ENCODE assay signal across 8 cellular contexts in the genomic region with DNA sequence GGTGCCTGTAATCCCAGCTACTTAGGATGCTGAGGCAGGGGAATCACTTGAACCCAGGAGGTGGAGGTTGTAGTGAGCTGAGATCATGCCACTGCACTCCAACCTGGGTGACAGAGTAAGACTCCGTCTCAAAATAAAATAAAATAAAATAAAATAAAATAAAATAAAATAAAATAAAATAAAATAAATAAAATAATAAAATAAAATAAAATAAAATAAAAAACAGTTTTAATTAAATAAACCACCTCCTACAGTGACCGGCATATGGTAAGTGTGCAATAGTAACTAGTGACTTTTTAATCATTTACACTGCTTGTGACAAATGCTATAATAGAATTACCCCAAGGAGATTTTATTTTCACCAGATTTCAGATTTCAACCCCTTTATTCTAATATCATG. TPM values are rescaled to one million over a fixed set of nuclear protein-coding genes. Genes with fewer than 3 reads are reported as not detected.
DNase-seq lines count a peak whose midpoint lies in the region; ATAC-seq lines count a peak whose summit lies in the region.
"Not testable (repeated sequence)": the region's sequence is repeated elsewhere in the genome, so short reads cannot be mapped to it uniquely, and the experiment has no call there.
"Had no signal": no experiment of that assay in that cellular context is flagged by ENCODE, and none has a peak within 500 bp of the region (broad histone marks: within the 10 kb centered on the region; RNA-seq: fewer than 3 reads in every experiment).

No MANE protein-coding gene starts in this region.

- H3K4me3 Mint-ChIP-seq in CD4-positive, alpha-beta memory T cell = peak overlapping the region in 7 of 8 donors; percentile 62 to 92 (median 86)
- H3K4me3 Mint-ChIP-seq in T-helper 1 cell treated with Interleukin-12 subunit alpha and Interleukin-12 subunit beta and Interleukin-4 antibody, amounts not matched to agents 30 μg/mL and 1 μg/mL, for 36 hours; activated CD4-positive, alpha-beta T cell treated with anti-CD3 and anti-CD28 coated beads, Interleukin-2, amount 10 ng/mL, durations not matched to agents 7 days and 5 days; activated naive CD8-positive, alpha-beta T cell treated with anti-CD3 and anti-CD28 coated beads, Interleukin-2, amount 50 U/mL, for 24 hours; memory B cell; stimulated activated memory B cell treated with anti-CD40 and anti-IgM and Interleukin-4, amounts not matched to agents 10 μg/mL and 1 μg/mL and 100 μg/mL, for 72 hours: not testable (repeated sequence)
- peak overlapping the region; percentile 3 for H3K4me3 Mint-ChIP-seq in activated T-helper 1 cell treated with anti-CD3 and anti-CD28 coated beads, Interleukin-12 subunit alpha, Interleukin-12 subunit beta, Interleukin-2, Interleukin-4 antibody, amounts not matched to agents 30 ng/mL and 10 ng/mL and 1 ng/mL, durations not matched to agents 14 hours and 24 hours and 36 hours

- ATAC-seq in activated naive CD8-positive, alpha-beta T cell treated with anti-CD3 and anti-CD28 coated beads, Interleukin-2, amount 50 U/mL, for 24 hours; memory B cell (ENCODE audit: low read depth); stimulated activated memory B cell treated with anti-CD40 and anti-IgM and Interleukin-4, amounts not matched to agents 10 μg/mL and 1 μg/mL and 100 μg/mL, for 72 hours: not testable (repeated sequence)

- H3K9me3 Mint-ChIP-seq in CD4-positive, alpha-beta memory T cell; T-helper 1 cell treated with Interleukin-12 subunit alpha and Interleukin-12 subunit beta and Interleukin-4 antibody, amounts not matched to agents 30 μg/mL and 1 μg/mL, for 36 hours; activated CD4-positive, alpha-beta T cell treated with anti-CD3 and anti-CD28 coated beads, Interleukin-2, amount 10 ng/mL, durations not matched to agents 7 days and 5 days; activated T-helper 1 cell treated with anti-CD3 and anti-CD28 coated beads, Interleukin-12 subunit alpha, Interleukin-12 subunit beta, Interleukin-2, Interleukin-4 antibody, amounts not matched to agents 30 ng/mL and 10 ng/mL and 1 ng/mL, durations not matched to agents 14 hours and 24 hours and 36 hours; activated naive CD8-positive, alpha-beta T cell treated with anti-CD3 and anti-CD28 coated beads, Interleukin-2, amount 50 U/mL, for 24 hours; memory B cell; stimulated activated memory B cell treated with anti-CD40 and anti-IgM and Interleukin-4, amounts not matched to agents 10 μg/mL and 1 μg/mL and 100 μg/mL, for 72 hours: not testable (repeated sequence)

- not testable (repeated sequence) for H3K27me3 Mint-ChIP-seq in CD4-positive, alpha-beta memory T cell; T-helper 1 cell treated with Interleukin-12 subunit alpha and Interleukin-12 subunit beta and Interleukin-4 antibody, amounts not matched to agents 30 μg/mL and 1 μg/mL, for 36 hours (ENCODE audit: low read depth); activated CD4-positive, alpha-beta T cell treated with anti-CD3 and anti-CD28 coated beads, Interleukin-2, amount 10 ng/mL, durations not matched to agents 7 days and 5 days; activated T-helper 1 cell treated with anti-CD3 and anti-CD28 coated beads, Interleukin-12 subunit alpha, Interleukin-12 subunit beta, Interleukin-2, Interleukin-4 antibody, amounts not matched to agents 30 ng/mL and 10 ng/mL and 1 ng/mL, durations not matched to agents 14 hours and 24 hours and 36 hours (ENCODE audit: insufficient read depth); activated naive CD8-positive, alpha-beta T cell treated with anti-CD3 and anti-CD28 coated beads, Interleukin-2, amount 50 U/mL, for 24 hours; memory B cell; stimulated activated memory B cell treated with anti-CD40 and anti-IgM and Interleukin-4, amounts not matched to agents 10 μg/mL and 1 μg/mL and 100 μg/mL, for 72 hours

- intact Hi-C loops in CD4-positive, alpha-beta memory T cell (cut with micrococcal nuclease); activated T-helper 1 cell treated with anti-CD3 and anti-CD28 coated beads, Interleukin-12 subunit alpha, Interleukin-12 subunit beta, Interleukin-2, Interleukin-4 antibody, amounts not matched to agents 30 ng/mL and 10 ng/mL and 1 ng/mL, durations not matched to agents 14 hours and 24 hours and 36 hours (cut with micrococcal nuclease): not testable (repeated sequence)

- peak overlapping the region; percentile 96 to 99 (median 98) for H3K27ac Mint-ChIP-seq in CD4-positive, alpha-beta memory T cell
- H3K27ac Mint-ChIP-seq in T-helper 1 cell treated with Interleukin-12 subunit alpha and Interleukin-12 subunit beta and Interleukin-4 antibody, amounts not matched to agents 30 μg/mL and 1 μg/mL, for 36 hours = peak overlapping the region; percentile 96
- peak overlapping the region; percentile 93 for H3K27ac Mint-ChIP-seq in activated CD4-positive, alpha-beta T cell treated with anti-CD3 and anti-CD28 coated beads, Interleukin-2, amount 10 ng/mL, durations not matched to agents 7 days and 5 days
- H3K27ac Mint-ChIP-seq in activated T-helper 1 cell treated with anti-CD3 and anti-CD28 coated beads, Interleukin-12 subunit alpha, Interleukin-12 subunit beta, Interleukin-2, Interleukin-4 antibody, amounts not matched to agents 30 ng/mL and 10 ng/mL and 1 ng/mL, durations not matched to agents 14 hours and 24 hours and 36 hours = peak overlapping the region; percentile 93
- H3K27ac Mint-ChIP-seq in activated naive CD8-positive, alpha-beta T cell treated with anti-CD3 and anti-CD28 coated beads, Interleukin-2, amount 50 U/mL, for 24 hours = peak overlapping the region; percentile 48
- H3K27ac Mint-ChIP-seq in memory B cell = peak overlapping the region; percentile 76
- H3K27ac Mint-ChIP-seq in stimulated activated memory B cell treated with anti-CD40 and anti-IgM and Interleukin-4, amounts not matched to agents 10 μg/mL and 1 μg/mL and 100 μg/mL, for 72 hours = peak overlapping the region; percentile 92

- H3K4me1 Mint-ChIP-seq in CD4-positive, alpha-beta memory T cell = peaks cover 58 to 91% (median 77%) of the 10 kb centered on the region in 4 donors
- H3K4me1 Mint-ChIP-seq in T-helper 1 cell treated with Interleukin-12 subunit alpha and Interleukin-12 subunit beta and Interleukin-4 antibody, amounts not matched to agents 30 μg/mL and 1 μg/mL, for 36 hours (ENCODE audit: low read depth) = peaks cover 71% of the 10 kb centered on the region
- H3K4me1 Mint-ChIP-seq in activated CD4-positive, alpha-beta T cell treated with anti-CD3 and anti-CD28 coated beads, Interleukin-2, amount 10 ng/mL, durations not matched to agents 7 days and 5 days = peaks cover 80% of the 10 kb centered on the region
- peaks cover 75% of the 10 kb centered on the region for H3K4me1 Mint-ChIP-seq in activated T-helper 1 cell treated with anti-CD3 and anti-CD28 coated beads, Interleukin-12 subunit alpha, Interleukin-12 subunit beta, Interleukin-2, Interleukin-4 antibody, amounts not matched to agents 30 ng/mL and 10 ng/mL and 1 ng/mL, durations not matched to agents 14 hours and 24 hours and 36 hours (ENCODE audit: low read depth)
- H3K4me1 Mint-ChIP-seq in activated naive CD8-positive, alpha-beta T cell treated with anti-CD3 and anti-CD28 coated beads, Interleukin-2, amount 50 U/mL, for 24 hours = peaks cover 75% of the 10 kb centered on the region
- H3K4me1 Mint-ChIP-seq in memory B cell = peaks cover 62% of the 10 kb centered on the region
- H3K4me1 Mint-ChIP-seq in stimulated activated memory B cell treated with anti-CD40 and anti-IgM and Interleukin-4, amounts not matched to agents 10 μg/mL and 1 μg/mL and 100 μg/mL, for 72 hours = peaks cover 75% of the 10 kb centered on the region

- not testable (repeated sequence) for H3K27me3 ChIP-seq in CD4-positive, alpha-beta memory T cell (ENCODE audit: insufficient read depth, low read length)

- peaks cover 20% of the 10 kb centered on the region for H3K36me3 ChIP-seq in CD4-positive, alpha-beta memory T cell (ENCODE audit: insufficient read depth, low read length)

- DNase-seq in CD4-positive, alpha-beta memory T cell; activated CD4-positive, alpha-beta T cell treated with anti-CD3 and anti-CD28 coated beads, Interleukin-2, amount 10 ng/mL, durations not matched to agents 7 days and 5 days; activated T-helper 1 cell treated with anti-CD3 and anti-CD28 coated beads, Interleukin-12 subunit alpha, Interleukin-12 subunit beta, Interleukin-2, Interleukin-4 antibody, amounts not matched to agents 30 ng/mL and 10 ng/mL and 1 ng/mL, durations not matched to agents 14 hours and 24 hours and 36 hours (ENCODE audit: low spot score); activated naive CD8-positive, alpha-beta T cell treated with anti-CD3 and anti-CD28 coated beads, Interleukin-2, amount 50 U/mL, for 24 hours; memory B cell (ENCODE audit: low spot score in 2 of 2): not testable (repeated sequence)

- H3K4me1 ChIP-seq in CD4-positive, alpha-beta memory T cell (ENCODE audit: insufficient read depth, low read length) = peaks cover 91% of the 10 kb centered on the region

- CTCF ChIA-PET in CD4-positive, alpha-beta memory T cell (lab: Charles Lee; ENCODE audit: partially characterized antibody) = interaction anchor here (1.5 to 9.4 kb wide), 4 partner anchors 8 to 141 kb away, joined by 4 to 109 read pairs (median 32); a partner anchor contains a TSS
- CTCF ChIA-PET in activated CD4-positive, alpha-beta T cell treated with anti-CD3 and anti-CD28 coated beads, Interleukin-2, amount 10 ng/mL, durations not matched to agents 7 days and 5 days (lab: Charles Lee) = interaction anchor here (0.7 to 2.9 kb wide), 4 partner anchors 11 to 893 kb away, joined by 3 to 9 read pairs (median 4); a partner anchor contains a TSS

- H3K4me3 ChIP-seq in CD4-positive, alpha-beta memory T cell (ENCODE audit: low read length in 2 of 2) = not testable (repeated sequence)

- peaks cover 61 to 64% of the 10 kb centered on the region in 2 donors for H3K36me3 Mint-ChIP-seq in CD4-positive, alpha-beta memory T cell
- H3K36me3 Mint-ChIP-seq in T-helper 1 cell treated with Interleukin-12 subunit alpha and Interleukin-12 subunit beta and Interleukin-4 antibody, amounts not matched to agents 30 μg/mL and 1 μg/mL, for 36 hours (ENCODE audit: low read depth) = peaks cover 62% of the 10 kb centered on the region
- peaks cover 75% of the 10 kb centered on the region for H3K36me3 Mint-ChIP-seq in activated CD4-positive, alpha-beta T cell treated with anti-CD3 and anti-CD28 coated beads, Interleukin-2, amount 10 ng/mL, durations not matched to agents 7 days and 5 days (ENCODE audit: low read depth)
- peaks cover 54% of the 10 kb centered on the region for H3K36me3 Mint-ChIP-seq in activated T-helper 1 cell treated with anti-CD3 and anti-CD28 coated beads, Interleukin-12 subunit alpha, Interleukin-12 subunit beta, Interleukin-2, Interleukin-4 antibody, amounts not matched to agents 30 ng/mL and 10 ng/mL and 1 ng/mL, durations not matched to agents 14 hours and 24 hours and 36 hours (ENCODE audit: low read depth)
- peaks cover 48% of the 10 kb centered on the region for H3K36me3 Mint-ChIP-seq in activated naive CD8-positive, alpha-beta T cell treated with anti-CD3 and anti-CD28 coated beads, Interleukin-2, amount 50 U/mL, for 24 hours (ENCODE audit: low read depth)
- H3K36me3 Mint-ChIP-seq in memory B cell = peaks cover 27% of the 10 kb centered on the region
- H3K36me3 Mint-ChIP-seq in stimulated activated memory B cell treated with anti-CD40 and anti-IgM and Interleukin-4, amounts not matched to agents 10 μg/mL and 1 μg/mL and 100 μg/mL, for 72 hours = peaks cover 48% of the 10 kb centered on the region

- not testable (repeated sequence) for H3K27ac ChIP-seq in CD4-positive, alpha-beta memory T cell (ENCODE audit: low read depth, low read length)

- not testable (repeated sequence) for H3K9me3 ChIP-seq in CD4-positive, alpha-beta memory T cell (ENCODE audit: control insufficient read depth in 1 of 2, low read length in 2 of 2)

- POLR2A ChIA-PET in CD4-positive, alpha-beta memory T cell (lab: Charles Lee; ENCODE audit: partially characterized antibody) = interaction anchor here (18.2 to 26.7 kb wide), 2 partner anchors 5 to 12 kb away, joined by 805 read pairs; a partner anchor contains a TSS
- POLR2A ChIA-PET in activated CD4-positive, alpha-beta T cell treated with anti-CD3 and anti-CD28 coated beads, Interleukin-2, amount 10 ng/mL, durations not matched to agents 7 days and 5 days (lab: Charles Lee) = not testable (repeated sequence)

RNA-seq across cellular contexts. Expression of a gene that starts 10.9 kb away (rescaled TPM):
- 100 to 1,000 TPM; 231 to 236 TPM for total RNA-seq in CD4-positive, alpha-beta memory T cell
- polyA plus RNA-seq in CD4-positive, alpha-beta memory T cell = 100 to 1,000 TPM in 1 of 2 donors, 10 to 100 TPM in 1; 77.3 to 171 TPM
- total RNA-seq in activated CD4-positive, alpha-beta T cell treated with anti-CD3 and anti-CD28 coated beads, Interleukin-2, amount 10 ng/mL, durations not matched to agents 7 days and 5 days = 100 to 1,000 TPM; 186 to 219 TPM
- 123 and 125 TPM in 2 replicates for total RNA-seq in activated T-helper 1 cell treated with anti-CD3 and anti-CD28 coated beads, Interleukin-12 subunit alpha, Interleukin-12 subunit beta, Interleukin-2, Interleukin-4 antibody, amounts not matched to agents 30 ng/mL and 10 ng/mL and 1 ng/mL, durations not matched to agents 14 hours and 24 hours and 36 hours
- total RNA-seq: A172 had no signal

RNA-seq across cellular contexts. Expression of a gene that starts 33.8 kb away (rescaled TPM):
- 10 to 100 TPM; 37.2 to 38.7 TPM for total RNA-seq in CD4-positive, alpha-beta memory T cell
- 10 to 100 TPM in 1 of 2 donors, 1 to 10 TPM in 1; 2.6 to 10.7 TPM for polyA plus RNA-seq in CD4-positive, alpha-beta memory T cell
- total RNA-seq in activated CD4-positive, alpha-beta T cell treated with anti-CD3 and anti-CD28 coated beads, Interleukin-2, amount 10 ng/mL, durations not matched to agents 7 days and 5 days = 10 to 100 TPM; 24.4 to 25.8 TPM
- 17.4 and 18.8 TPM in 2 replicates for total RNA-seq in activated T-helper 1 cell treated with anti-CD3 and anti-CD28 coated beads, Interleukin-12 subunit alpha, Interleukin-12 subunit beta, Interleukin-2, Interleukin-4 antibody, amounts not matched to agents 30 ng/mL and 10 ng/mL and 1 ng/mL, durations not matched to agents 14 hours and 24 hours and 36 hours

RNA-seq across cellular contexts. Expression of a gene that starts 49.0 kb away (rescaled TPM):
- total RNA-seq in CD4-positive, alpha-beta memory T cell = 100 to 1,000 TPM in 1 of 2 experiments, 10 to 100 TPM in 1; 97.5 to 106 TPM
- 10 to 100 TPM; 26.3 to 31.5 TPM for polyA plus RNA-seq in CD4-positive, alpha-beta memory T cell
- total RNA-seq in activated CD4-positive, alpha-beta T cell treated with anti-CD3 and anti-CD28 coated beads, Interleukin-2, amount 10 ng/mL, durations not matched to agents 7 days and 5 days = 10 to 100 TPM; 41.1 to 42.4 TPM
- total RNA-seq in activated T-helper 1 cell treated with anti-CD3 and anti-CD28 coated beads, Interleukin-12 subunit alpha, Interleukin-12 subunit beta, Interleukin-2, Interleukin-4 antibody, amounts not matched to agents 30 ng/mL and 10 ng/mL and 1 ng/mL, durations not matched to agents 14 hours and 24 hours and 36 hours = 32.8 and 33.1 TPM in 2 replicates

Comparison
In these comparisons a context has a peak if more than half of its experiments do, and no peak if none do; other contexts are left out.
1. H3K27ac Mint-ChIP-seq: peak in every context shown above with its lines; median percentile 98 in CD4-positive, alpha-beta memory T cell; 96 in T-helper 1 cell treated with Interleukin-12 subunit alpha and Interleukin-12 subunit beta and Interleukin-4 antibody, amounts not matched to agents 30 μg/mL and 1 μg/mL, for 36 hours; 93 in activated CD4-positive, alpha-beta T cell treated with anti-CD3 and anti-CD28 coated beads, Interleukin-2, amount 10 ng/mL, durations not matched to agents 7 days and 5 days; 93 in activated T-helper 1 cell treated with anti-CD3 and anti-CD28 coated beads, Interleukin-12 subunit alpha, Interleukin-12 subunit beta, Interleukin-2, Interleukin-4 antibody, amounts not matched to agents 30 ng/mL and 10 ng/mL and 1 ng/mL, durations not matched to agents 14 hours and 24 hours and 36 hours; 92 in stimulated activated memory B cell treated with anti-CD40 and anti-IgM and Interleukin-4, amounts not matched to agents 10 μg/mL and 1 μg/mL and 100 μg/mL, for 72 hours; 76 in memory B cell; 48 in activated naive CD8-positive, alpha-beta T cell treated with anti-CD3 and anti-CD28 coated beads, Interleukin-2, amount 50 U/mL, for 24 hours.